1 cellular context compared by ENCODE assay signal in the genomic region with DNA sequence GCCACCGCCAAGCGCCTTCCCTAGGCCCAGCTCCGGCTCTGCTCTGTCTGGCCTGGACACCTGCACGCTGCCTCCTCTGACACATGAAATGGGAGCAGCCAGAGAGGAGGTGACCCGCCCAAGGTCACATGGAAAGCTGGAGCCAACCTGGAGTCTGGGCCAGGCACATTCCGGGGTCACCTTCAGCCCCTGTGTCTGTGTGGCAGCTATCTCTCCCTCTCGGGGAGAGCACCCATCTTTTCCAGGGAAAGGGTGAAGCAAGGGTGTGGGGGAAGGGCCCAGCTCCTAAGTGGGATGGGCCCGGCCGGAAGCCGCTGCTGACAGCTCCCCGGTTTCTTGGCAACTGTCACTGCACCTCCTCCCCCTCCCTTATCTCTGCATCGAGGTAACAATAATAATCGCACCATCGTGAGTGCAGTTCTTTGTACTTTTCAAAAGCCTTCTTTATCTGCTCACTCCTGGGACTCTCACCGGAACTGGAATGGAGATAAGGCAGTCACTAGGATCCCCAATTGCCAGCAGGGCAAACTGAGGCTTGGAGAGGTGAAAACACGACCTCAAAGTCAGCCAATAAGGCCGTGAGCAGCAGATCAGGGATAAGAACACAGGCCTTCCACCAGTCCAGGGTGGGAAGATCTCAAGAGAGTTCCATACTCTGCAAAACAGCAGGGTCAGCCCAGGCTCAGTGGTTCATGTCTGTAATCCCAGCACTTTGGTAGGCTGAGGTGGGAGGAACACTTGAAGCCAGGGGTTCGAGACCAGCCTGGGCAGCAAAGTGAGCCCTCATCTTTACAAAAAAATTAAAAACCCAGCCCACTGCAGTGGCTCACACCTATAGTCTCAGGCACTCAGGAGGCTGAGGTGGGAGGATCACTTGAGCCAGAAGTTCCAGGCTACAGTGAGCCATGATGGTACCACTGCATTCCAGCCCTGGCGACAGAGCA.
TF ChIP-seq lines count a peak whose summit lies in the region.

No MANE protein-coding gene starts in this region.

TF ChIP-seq in Ishikawa, 13 proteins besides CTCF, POLR2A, EP300 and RAD21:
- TF ChIP-seq USF1 (IDR thresholded peaks at IDR 0.05) = peak; percentile 40; the same call in 1 of the 2 replicates
- TF ChIP-seq TCF12 (IDR thresholded peaks at IDR 0.05; ENCODE audit: low read depth) = no peak; the same call in 1 of the 2 replicates
- TF ChIP-seq YY1 (IDR thresholded peaks at IDR 0.05; ENCODE audit: low read depth) = no peak
- TF ChIP-seq NFIC (IDR thresholded peaks at IDR 0.05) = peak; percentile 49; the same call in 1 of the 2 replicates
